Comparison of ENCODE assay signal across 9 cellular contexts in genomic region chr1:58575831-58576726, GRCh38. TPM values are rescaled to one million over a fixed set of nuclear protein-coding genes. Genes with fewer than 3 reads are reported as not detected.
A peak's percentile ranks its signal among the peaks of the same experiment; 100 is the strongest.
DNase-seq lines count a peak whose midpoint lies in the region; ATAC-seq, FAIRE-seq and TF ChIP-seq lines count a peak whose summit lies in the region.
"Had no signal": no experiment of that assay in that cellular context is flagged by ENCODE, and none has a peak within 500 bp of the region (broad histone marks: within the 10 kb centered on the region; RNA-seq: fewer than 3 reads in every experiment).

No MANE protein-coding gene starts in this region.

- peak; percentile 67 for TF ChIP-seq POLR2A in endothelial cell of umbilical vein (IDR thresholded peaks at IDR 0.05; ENCODE audit: low read depth, low read length)

- no peaks in the 10 kb centered on the region for H3K9me3 ChIP-seq in endothelial cell of umbilical vein (replicated peaks; ENCODE audit: control insufficient read depth, insufficient read depth, low read length)

- intact Hi-C loops in endothelial cell of umbilical vein (cut with micrococcal nuclease) = loop anchor here (1.0 to 5.0 kb wide), 4 partner anchors 16 to 59 kb away; partner anchors contain the start of gene OMA1

- CTCF ChIA-PET in BJ (lab: Yijun Ruan, JAX) (interaction anchor here (1.1 kb wide), 1 partner anchor 30 kb away, joined by 4 read pairs; the partner anchor contains the start of gene OMA1), RWPE1 (lab: Yijun Ruan, JAX) (interaction anchor here (0.7 to 1.9 kb wide), 3 partner anchors 29 to 193 kb away, joined by 3 to 13 read pairs (median 6); partner anchors contain the start of gene OMA1), endothelial cell of umbilical vein (lab: Charles Lee) (interaction anchor here (0.8 to 2.6 kb wide), 8 partner anchors 9 to 76 kb away, joined by 3 to 26 read pairs (median 4); partner anchors contain the start of gene OMA1)

- POLR2A ChIA-PET in BJ (lab: Charles Lee) (no interaction called here), RWPE1 (lab: Yijun Ruan, JAX; ENCODE audit: low non-redundant PET) (interaction anchor here (1.1 kb wide), 1 partner anchor 29 kb away, joined by 3 read pairs; the partner anchor contains the start of gene OMA1), endothelial cell of umbilical vein (lab: Charles Lee) (interaction anchor here (0.7 to 1.1 kb wide), 4 partner anchors 8 to 134 kb away, joined by 3 to 4 read pairs (median 3); partner anchors contain the start of gene OMA1)

- TSS peak; percentile 28 for BruUV-seq in endothelial cell of umbilical vein (replicated peaks; lab: Mats Ljungman, UMichigan)

- peaks cover 65% of the 10 kb centered on the region for H3K27me3 Mint-ChIP-seq in nephron (ENCODE audit: low read depth)

- H3K4me3 Mint-ChIP-seq in nephron = peak overlapping the region in 2 of 3 experiments; percentile 10 to 45

- peaks cover 22% of the 10 kb centered on the region for H3K4me1 ChIP-seq in endothelial cell of umbilical vein (ENCODE audit: control insufficient read depth, extremely low read depth, insufficient read depth, low read length)

- peak overlapping the region; percentile 61 for H2AFZ ChIP-seq in endothelial cell of umbilical vein (ENCODE audit: low read depth, low read length)

- H3K27ac ChIP-seq in RWPE1 (peak overlapping the region; percentile 93), endothelial cell of umbilical vein (ENCODE audit: insufficient read depth, low read depth, low read length) (peak overlapping the region; percentile 83)

- H3K79me2 ChIP-seq in endothelial cell of umbilical vein (ENCODE audit: control insufficient read depth, insufficient read depth, low read length) = peaks cover 24% of the 10 kb centered on the region

- peak overlapping the region; percentile 86 for H3K9ac ChIP-seq in endothelial cell of umbilical vein (replicated peaks; ENCODE audit: extremely low read depth, insufficient read depth, low read length)

- H3K36me3 ChIP-seq in BJ (ENCODE audit: control insufficient read depth, insufficient read depth, low read length) = no peaks in the 10 kb centered on the region
- no peaks in the 10 kb centered on the region for H3K36me3 ChIP-seq in endothelial cell of umbilical vein (ENCODE audit: control insufficient read depth in 2 of 2, extremely low read depth in 1 of 2, insufficient read depth in 2 of 2, low read length in 2 of 2)

- dilution Hi-C loops in endothelial cell of umbilical vein (cut with MboI; ENCODE audit: extremely low pct_ligation_motif_present, low sequenced_read_pairs) = no loop called here

- no peaks in the 10 kb centered on the region for H4K20me1 ChIP-seq in endothelial cell of umbilical vein (replicated peaks; ENCODE audit: control insufficient read depth, extremely low read depth, insufficient read depth, low read length)

- FAIRE-seq in endothelial cell of umbilical vein (lab: Jason Lieb, UNC) = peak; percentile 63

- peaks cover 5% of the 10 kb centered on the region for H3K9me3 Mint-ChIP-seq in nephron

- H3K9me1 ChIP-seq in endothelial cell of umbilical vein (replicated peaks; ENCODE audit: control insufficient read depth, extremely low read depth, insufficient read depth, low read length) = no peaks in the 10 kb centered on the region

- H3K27me3 ChIP-seq in BJ (ENCODE audit: control insufficient read depth, insufficient read depth, low read length) (peaks cover 32% of the 10 kb centered on the region), endothelial cell of umbilical vein (ENCODE audit: control insufficient read depth in 2 of 2, insufficient read depth in 2 of 2, low read length in 2 of 2) (no peaks in the 10 kb centered on the region)

- ATAC-seq in HG03175 (IDR thresholded peaks at IDR 0.05; ENCODE audit: unreplicated experiment) (no peak), GM19395 (IDR thresholded peaks at IDR 0.05; ENCODE audit: unreplicated experiment) (no peak)

- H3K4me1 Mint-ChIP-seq in nephron = peaks cover 17% of the 10 kb centered on the region

- peak overlapping the region in 2 of 3 experiments; percentile 1 to 9 for H3K27ac Mint-ChIP-seq in nephron

- DNase-seq in BJ (ENCODE audit: low read depth) (no peak), RWPE1 (ENCODE audit: low spot score) (peak; percentile 49), endothelial cell of umbilical vein (ENCODE audit: low read depth, low spot score) (peak; percentile 76), UCSD-AML1 (lab: John Stamatoyannopoulos, UW; ENCODE audit: unreplicated experiment) (no peak), NCI-H2196 treated with DMSO at 0.1 percent for 48 hours (lab: John Stamatoyannopoulos, UW; ENCODE audit: unreplicated experiment) (no peak)
- DNase-seq: stimulated activated CD4-positive, alpha-beta T cell treated with anti-CD3 and anti-CD28 coated beads, Interleukin-2, amount 100 ng/mL, for 48 hours had no signal

- peak overlapping the region; percentile 20 for H3K4me3 ChIP-seq in BJ (ENCODE audit: low read depth, low read length)
- H3K4me3 ChIP-seq in endothelial cell of umbilical vein (replicated peaks in 1 of 3; ENCODE audit: insufficient read depth in 1 of 3, low read depth in 1 of 3, low read length in 3 of 3) = peak overlapping the region; percentile 22 to 87 (median 75)

- TF ChIP-seq CTCF in BJ (IDR thresholded peaks at IDR 0.05; ENCODE audit: insufficient read depth, low read depth, low read length) (no peak), RWPE1 (conservative IDR thresholded peaks at IDR 0.05; ENCODE audit: low read depth) (no peak), endothelial cell of umbilical vein (IDR thresholded peaks at IDR 0.05; ENCODE audit: extremely low read depth in 1 of 2, insufficient read depth in 1 of 2, low read depth in 1 of 2, low read length in 2 of 2) (no peak), nephron (IDR thresholded peaks at IDR 0.05; ENCODE audit: unreplicated experiment in 3 of 3) (no peak)

- H3K4me2 ChIP-seq in endothelial cell of umbilical vein (ENCODE audit: insufficient read depth, low read length) = peak overlapping the region; percentile 97

- peaks cover 4% of the 10 kb centered on the region for H3K36me3 Mint-ChIP-seq in nephron (ENCODE audit: low read depth)

TF ChIP-seq in endothelial cell of umbilical vein, 7 proteins besides CTCF, POLR2A, EP300 and RAD21:
- TF ChIP-seq GATA2 (IDR thresholded peaks at IDR 0.05; ENCODE audit: insufficient read depth, insufficient read length, low read depth, low read length) (no peak), MYC (IDR thresholded peaks at IDR 0.05; ENCODE audit: low read depth, low read length) (no peak), EZH2 (IDR thresholded peaks at IDR 0.05; ENCODE audit: borderline replicate concordance, low read depth, low read length, severe bottlenecking) (peak; percentile 68), FOS (IDR thresholded peaks at IDR 0.05; ENCODE audit: borderline replicate concordance, insufficient read depth, low read length) (peak; percentile 55), POLR2AphosphoS5 (IDR thresholded peaks at IDR 0.05; ENCODE audit: insufficient read depth, low read depth, low read length) (no peak), JUN (IDR thresholded peaks at IDR 0.05; ENCODE audit: borderline replicate concordance, insufficient read depth, insufficient read length, low read depth) (peak; percentile 40), MAX (IDR thresholded peaks at IDR 0.05; ENCODE audit: insufficient read depth, insufficient read length) (no peak)

RNA-seq across cellular contexts. Expression of gene TACSTD2, which starts 1.0 kb away (rescaled TPM):
- polyA plus RNA-seq in BJ (2011; rRNA removed) = 0.16 and 0.18 TPM in 2 replicates
- 0.10 and 0.19 TPM in 2 replicates for polyA minus RNA-seq in BJ (2011; rRNA and poly(A)+ RNA removed)
- total RNA-seq in endothelial cell of umbilical vein = 14.1 and 30.7 TPM in 2 replicates
- polyA plus RNA-seq in endothelial cell of umbilical vein = 43.3 and 61.5 TPM in 2 replicates
- polyA plus RNA-seq in endothelial cell of umbilical vein (2011; cell fraction: cytosol; rRNA removed) = 19.6 and 27.3 TPM in 2 replicates
- polyA plus RNA-seq in endothelial cell of umbilical vein (2011; cell fraction: nucleus; rRNA removed) = 13.4 and 14.5 TPM in 2 replicates
- 9.8 and 14.3 TPM in 2 replicates for polyA plus RNA-seq in endothelial cell of umbilical vein (2012)
- polyA minus RNA-seq in endothelial cell of umbilical vein = 21.2 and 23.5 TPM in 2 replicates
- polyA minus RNA-seq in endothelial cell of umbilical vein (2011; cell fraction: cytosol; rRNA and poly(A)+ RNA removed) = 1.6 TPM
- polyA minus RNA-seq in endothelial cell of umbilical vein (2011; cell fraction: nucleus; rRNA and poly(A)+ RNA removed) = 5.6 and 10.4 TPM in 2 replicates

RNA-seq across cellular contexts. Expression of gene OMA1, which starts 29.6 kb away (rescaled TPM):
- polyA plus RNA-seq in BJ (2011; rRNA removed) (8.4 and 15.4 TPM in 2 replicates), endothelial cell of umbilical vein (2.4 and 4.0 TPM in 2 replicates)
- polyA minus RNA-seq in BJ (2011; rRNA and poly(A)+ RNA removed) = 10.5 TPM in 2 replicates
- 4.6 and 7.7 TPM in 2 replicates for total RNA-seq in endothelial cell of umbilical vein
- 3.3 TPM in 2 replicates for polyA plus RNA-seq in endothelial cell of umbilical vein (2011; cell fraction: cytosol; rRNA removed)
- polyA plus RNA-seq in endothelial cell of umbilical vein (2011; cell fraction: nucleus; rRNA removed) = 6.2 and 7.2 TPM in 2 replicates
- 6.6 and 7.7 TPM in 2 replicates for polyA plus RNA-seq in endothelial cell of umbilical vein (2012)
- polyA minus RNA-seq in endothelial cell of umbilical vein = 5.1 and 7.5 TPM in 2 replicates
- 9.3 TPM for polyA minus RNA-seq in endothelial cell of umbilical vein (2011; cell fraction: cytosol; rRNA and poly(A)+ RNA removed)
- 4.8 and 5.4 TPM in 2 replicates for polyA minus RNA-seq in endothelial cell of umbilical vein (2011; cell fraction: nucleus; rRNA and poly(A)+ RNA removed)

Comparison
In these comparisons a context has a peak if more than half of its experiments do, and no peak if none do; other contexts are left out.
1. DNase-seq: peak in RWPE1 (single experiment) and endothelial cell of umbilical vein (single experiment); none in BJ (single experiment), UCSD-AML1 (single experiment) and NCI-H2196 treated with DMSO at 0.1 percent for 48 hours (single experiment).